23 cellular contexts compared by ENCODE assay signal in genomic region chrX:145729635-145730034, GRCh38.
DNase-seq lines count a peak whose midpoint lies in the region; ATAC-seq lines count a peak whose summit lies in the region.
"Had no signal": no experiment of that assay in that cellular context is flagged by ENCODE, and none has a peak within 500 bp of the region (broad histone marks: within the 10 kb centered on the region; RNA-seq: fewer than 3 reads in every experiment).

No MANE protein-coding gene starts in this region.

- ATAC-seq in HG03442 (IDR thresholded peaks at IDR 0.05; ENCODE audit: unreplicated experiment), result no peak
- ATAC-seq: body of pancreas, left ventricle myocardium superior, T-helper 17 cell had no signal

- H3K27ac ChIP-seq in caudate nucleus (ENCODE audit: low read depth, low read length), result no peak overlapping the region
- peak overlapping the region; percentile 55 for H3K27ac ChIP-seq in substantia nigra (ENCODE audit: low read depth, low read length, poor library complexity, severe bottlenecking)
- H3K27ac ChIP-seq: body of pancreas, coronary artery, neutrophil, right atrium auricular region, WERI-Rb-1 had no signal

- no peaks in the 10 kb centered on the region for H3K27me3 ChIP-seq in MG63
- H3K27me3 ChIP-seq: body of pancreas, neutrophil, right atrium auricular region had no signal

- H3K4me3 ChIP-seq in MG63, result no peak overlapping the region
- H3K4me3 ChIP-seq: body of pancreas, coronary artery, right atrium auricular region had no signal

- no peaks in the 10 kb centered on the region for H3K36me3 ChIP-seq in MG63
- H3K36me3 ChIP-seq: neutrophil, right atrium auricular region, WERI-Rb-1 had no signal

- DNase-seq in MG63 (peak; percentile 39), caudate nucleus (lab: John Stamatoyannopoulos, UW) (peak in 53 of 61 donors; percentile 0 to 72 (median 26)), hippocampal formation (lab: John Stamatoyannopoulos, UW) (peak; percentile 45 to 49), substantia nigra (lab: John Stamatoyannopoulos, UW) (peak; percentile 0 to 77 (median 30)), AML-193 (lab: John Stamatoyannopoulos, UW) (no peak), COLO668 (lab: John Stamatoyannopoulos, UW; ENCODE audit: unreplicated experiment) (no peak)
- DNase-seq: activated CD4-positive, alpha-beta T cell treated with anti-CD3 and anti-CD28 coated beads, Interleukin-2, amount 50 U/mL, for 48 hours; activated naive CD4-positive, alpha-beta T cell treated with anti-CD3 and anti-CD28 coated beads, Interleukin-2, amount 10 ng/mL, durations not matched to agents 7 days and 5 days; activated T-cell treated with anti-CD3 and anti-CD28 coated beads, Interleukin-2, amount 50 U/mL, for 1 hour; body of pancreas; COR-L47; EL; Kasumi-1; left ventricle myocardium superior; NCI-H1417 treated with DMSO at 0.1 percent for 48 hours; NCI-H526 treated with DMSO at 0.1 percent for 48 hours; SIG-M5; T-helper 17 cell; WERI-Rb-1 had no signal

- H3K9me3 ChIP-seq in MG63, result no peaks in the 10 kb centered on the region
- H3K9me3 ChIP-seq: body of pancreas, neutrophil, right atrium auricular region had no signal

Comparison
In these comparisons a context has a peak if more than half of its experiments do, and no peak if none do; other contexts are left out.
1. DNase-seq: peak in MG63 (single experiment), caudate nucleus (53 of 61), hippocampal formation (2 of 2) and substantia nigra (49 of 49); none in AML-193 (0 of 2) and COLO668 (single experiment).